15 cellular contexts compared by ENCODE assay signal in the genomic region with DNA sequence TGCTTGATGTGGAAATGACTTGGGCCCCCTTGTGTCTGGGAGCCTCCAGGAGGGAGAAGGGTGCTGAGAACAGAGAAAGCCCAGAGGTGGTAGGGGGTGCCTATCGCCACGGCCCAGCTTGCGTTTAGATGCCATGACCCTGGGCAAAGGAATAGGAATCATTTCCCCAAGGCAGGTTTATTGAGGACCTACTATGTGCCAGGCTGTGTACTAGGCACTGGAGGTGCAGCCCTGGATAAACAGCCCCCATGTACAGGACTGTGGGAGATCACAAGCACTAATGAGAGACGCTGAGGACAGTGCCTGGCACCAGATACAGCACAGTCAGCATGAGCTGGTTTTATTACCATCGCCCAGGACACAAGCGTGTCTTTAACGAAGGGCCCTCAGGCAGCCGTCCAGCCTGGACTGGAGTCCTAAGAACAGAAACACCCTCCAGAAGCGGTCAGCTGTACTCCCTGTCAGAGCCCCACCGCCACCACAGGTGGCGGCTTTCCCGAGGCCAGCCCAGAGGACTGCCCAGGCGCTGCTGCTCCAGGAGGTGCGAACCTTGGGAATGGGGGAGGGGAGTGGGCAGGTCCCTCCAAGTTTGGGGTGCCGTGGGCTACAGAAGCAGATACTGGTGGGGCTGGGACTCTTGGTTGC. TPM values are rescaled to one million over a fixed set of nuclear protein-coding genes. Genes with fewer than 3 reads are reported as not detected.
DNase-seq lines count a peak whose midpoint lies in the region; ATAC-seq, FAIRE-seq and TF ChIP-seq lines count a peak whose summit lies in the region.
"Had no signal": no experiment of that assay in that cellular context is flagged by ENCODE, and none has a peak within 500 bp of the region (broad histone marks: within the 10 kb centered on the region; RNA-seq: fewer than 3 reads in every experiment).

No MANE protein-coding gene starts in this region.

- DNase-seq in K562 (ENCODE audit: extremely low read depth in 1 of 4, low spot score in 3 of 4) (no peak), pancreas (peak in 5 of 6 donors; percentile 80 to 93 (median 86)), NCI-H524 treated with DMSO at 0.1 percent for 48 hours (lab: John Stamatoyannopoulos, UW) (no peak), pons (ENCODE audit: low spot score) (no peak), Peyer's patch (no peak)

- TF ChIP-seq POLR2A in K562 (conservative IDR thresholded peaks at IDR 0.05) (no peak), Peyer's patch (IDR thresholded peaks at IDR 0.05) (no peak)

- TF ChIP-seq EP300 in K562 (IDR thresholded peaks at IDR 0.05; ENCODE audit: low read length), result no peak

- H3K4me3 ChIP-seq in K562 (no peak overlapping the region), iPS-18c (ENCODE audit: insufficient read depth, low read depth, low read length) (peak overlapping the region; percentile 1; the same call in 1 of the 2 replicates), pancreas (no peak overlapping the region), Peyer's patch (no peak overlapping the region)
- H3K4me3 ChIP-seq: GM23248 had no signal

- peaks cover 32% of the 10 kb centered on the region; the same call in 2 of the 3 replicates for H3K36me3 ChIP-seq in K562 (ENCODE audit: control insufficient read depth, insufficient read depth, low read length)
- no peaks in the 10 kb centered on the region for H3K36me3 ChIP-seq in pancreas
- peaks cover 0 to 14% (median 0%) of the 10 kb centered on the region in 3 donors for H3K36me3 ChIP-seq in Peyer's patch

- in situ Hi-C loops in K562 (cut with MboI), result no loop called here

- WGBS in K562 (ENCODE audit: insufficient coverage, low coverage, missing lambda C conversion rate), result 86% methylated on average over 15 of the region's 15 CpGs
- 40 to 48% methylated on average over 15 of the region's 15 CpGs for WGBS in pancreas, 2 donors

- no peak overlapping the region for H2AFZ ChIP-seq in K562 (ENCODE audit: low read depth, low read length)
- H2AFZ ChIP-seq: GM23248 had no signal

- H3K9me3 ChIP-seq in K562 (replicated peaks; ENCODE audit: control insufficient read depth, insufficient read depth, low read depth, low read length) (no peaks in the 10 kb centered on the region; the same call in 1 of the 2 replicates), iPS-18c (ENCODE audit: control insufficient read depth, insufficient read depth, low read length) (no peaks in the 10 kb centered on the region), pancreas (no peaks in the 10 kb centered on the region), Peyer's patch (no peaks in the 10 kb centered on the region)

- H3K4me1 ChIP-seq in K562 (replicated peaks in 1 of 2; ENCODE audit: control insufficient read depth in 2 of 2, insufficient read depth in 2 of 2, low read length in 2 of 2), result peaks cover 10 to 50% of the 10 kb centered on the region in 2 experiments; a peak in 3 of 5 replicates
- H3K4me1 ChIP-seq in pancreas, result peaks cover 0 to 12% (median 4%) of the 10 kb centered on the region in 3 donors
- peaks cover 0 to 16% (median 9%) of the 10 kb centered on the region in 4 donors for H3K4me1 ChIP-seq in Peyer's patch

- ATAC-seq in K562, result no peak
- peak; percentile 69 to 77 (median 72) for ATAC-seq in pancreas
- ATAC-seq in GM21526 (IDR thresholded peaks at IDR 0.05; ENCODE audit: low FRiP score, unreplicated experiment), result no peak
- ATAC-seq: CD8-positive, alpha-beta T cell had no signal

- no peak overlapping the region for H3K4me2 ChIP-seq in K562 (ENCODE audit: insufficient read depth, low read length)

- TF ChIP-seq RAD21 in K562 (CRISPR knock-in tag; conservative IDR thresholded peaks at IDR 0.05 in 1 of 2, IDR thresholded peaks at IDR 0.05 in 1 of 2), result no peak

- H3K27ac ChIP-seq in K562 (ENCODE audit: extremely low read depth, low read depth, low read length), result no peak overlapping the region
- peak overlapping the region in 2 of 4 donors; percentile 31 to 53 for H3K27ac ChIP-seq in pancreas
- H3K27ac ChIP-seq in Peyer's patch, result no peak overlapping the region
- H3K27ac ChIP-seq: GM23248 had no signal

- BruUV-seq in K562 (replicated peaks; lab: Mats Ljungman, UMichigan), result no TSS peak

- peaks cover 9% of the 10 kb centered on the region for H4K20me1 ChIP-seq in K562 (replicated peaks; ENCODE audit: control insufficient read depth, insufficient read depth, low read length)

- H3K9me1 ChIP-seq in K562 (ENCODE audit: control insufficient read depth, insufficient read depth, low read length), result peaks cover 6% of the 10 kb centered on the region

- H3K79me2 ChIP-seq in K562 (ENCODE audit: control insufficient read depth, insufficient read depth, low read length), result peaks cover 19% of the 10 kb centered on the region

- intact Hi-C loops in K562 (cut with micrococcal nuclease), result no loop called here
- intact Hi-C loops in pancreas (cut with DNase I), result loop anchor here in 2 of 3 donors (5.0 to 10.0 kb wide), 3 partner anchors 37 to 175 kb away; a partner anchor contains a TSS

- CTCF ChIA-PET in K562 (lab: Yijun Ruan, JAX; ENCODE audit: low intra/inter-chr PET ratio), result interaction anchor here (0.6 to 3.6 kb wide), 2 partner anchors 53 to 167 kb away, joined by 3 to 25 read pairs; a partner anchor contains a TSS

- no peak overlapping the region for H3K9ac ChIP-seq in K562 (ENCODE audit: insufficient read depth in 1 of 2, low read depth in 2 of 2, low read length in 2 of 2)
- H3K9ac ChIP-seq: GM23248 had no signal

- TF ChIP-seq CTCF in K562 (IDR thresholded peaks at IDR 0.05 in 2 of 3, conservative IDR thresholded peaks at IDR 0.05 in 1 of 3; ENCODE audit: insufficient read depth in 2 of 3, low read depth in 1 of 3, low read length in 3 of 3) (no peak), pancreas (IDR thresholded peaks at IDR 0.05) (no peak), Peyer's patch (IDR thresholded peaks at IDR 0.05) (no peak)

- FAIRE-seq in K562 (lab: Jason Lieb, UNC) (no peak), pancreas (lab: Jason Lieb, UNC) (no peak)
- FAIRE-seq: D721Med had no signal

- H3K27me3 ChIP-seq in K562 (ENCODE audit: control insufficient read depth in 2 of 2, insufficient read depth in 2 of 2, low read length in 2 of 2) (peaks cover 0 to 6% of the 10 kb centered on the region in 2 experiments; a peak in 3 of 5 replicates), pancreas (no peaks in the 10 kb centered on the region), Peyer's patch (no peaks in the 10 kb centered on the region)

- POLR2A ChIA-PET in K562 (lab: Yijun Ruan, JAX), result interaction anchor here (1.2 kb wide), 1 partner anchor 9 kb away, joined by 3 read pairs; no protein-coding TSS in a partner anchor

RNA-seq across cellular contexts. Expression of a gene that starts 4.6 kb away (rescaled TPM):
- total RNA-seq in K562 (2011; cell fraction: chromatin; rRNA removed; ENCODE audit: low replicate concordance), result 68.3 and 181 TPM in 2 replicates
- total RNA-seq in K562 (2011; cell fraction: nucleolus; rRNA removed), result 322 and 336 TPM in 2 replicates
- 256 and 280 TPM in 2 replicates for total RNA-seq in K562 (2011; cell fraction: nucleoplasm; rRNA removed)
- total RNA-seq in K562 (2014; rRNA removed) (161 and 202 TPM in 2 replicates), K562 (2014; rRNA removed; fragmentation: Illumina TruSeq; extraction: Trizol) (101 and 120 TPM in 2 replicates), K562 (2015; rRNA removed; fragmentation: Illumina TruSeq; extraction: Trizol) (124 and 134 TPM in 2 replicates), K562 (2021) (142 and 162 TPM in 2 replicates), pancreas (10 to 100 TPM; 44.3 to 63.9 (median 51.5) TPM), Peyer's patch (10 to 100 TPM; 34.9 to 59.4 (median 50.9) TPM)
- polyA plus RNA-seq in K562 (2011; rRNA removed) (189 and 205 TPM in 2 replicates), K562 (2014; fragmentation: Illumina TruSeq; extraction: Trizol) (156 and 158 TPM in 2 replicates), K562 (2014; fragmentation: Nextera tagmentation; extraction: Ambion mirVana) (10 to 100 TPM; 73.8 to 78.2 TPM), K562 (2014; rRNA removed) (194 and 231 TPM in 2 replicates), pancreas (10 to 100 TPM; 70.2 to 91.1 TPM)
- 306 and 458 TPM in 2 replicates for polyA plus RNA-seq in K562 (2011; cell fraction: cytosol; rRNA removed)
- polyA plus RNA-seq in K562 (2011; cell fraction: nucleus; rRNA removed), result 165 and 200 TPM in 2 replicates
- 129 and 174 TPM in 2 replicates for polyA plus RNA-seq in K562 (2012)
- polyA minus RNA-seq in K562 (2011; rRNA and poly(A)+ RNA removed), result 135 and 206 TPM in 2 replicates
- polyA minus RNA-seq in K562 (2011; cell fraction: cytosol; rRNA and poly(A)+ RNA removed), result 70.2 and 86.0 TPM in 2 replicates
- polyA minus RNA-seq in K562 (2011; cell fraction: nucleus; rRNA and poly(A)+ RNA removed), result 29.9 and 42.4 TPM in 2 replicates

RNA-seq across cellular contexts. Expression of a gene that starts 13.5 kb away (rescaled TPM):
- 0.30 TPM in 1 of 2 replicates, not detected in the other for total RNA-seq in K562 (2011; cell fraction: chromatin; rRNA removed; ENCODE audit: low replicate concordance)
- total RNA-seq in K562 (2011; cell fraction: nucleolus; rRNA removed), result 0.39 and 0.50 TPM in 2 replicates
- 0.22 TPM in 1 of 2 replicates, not detected in the other for total RNA-seq in K562 (2011; cell fraction: nucleoplasm; rRNA removed)
- not detected in 2 replicates for total RNA-seq in K562 (2014; rRNA removed)
- total RNA-seq in K562 (2014; rRNA removed; fragmentation: Illumina TruSeq; extraction: Trizol), result not detected in 2 replicates
- not detected in 2 replicates for total RNA-seq in K562 (2015; rRNA removed; fragmentation: Illumina TruSeq; extraction: Trizol)
- not detected in 2 replicates for total RNA-seq in K562 (2021)
- polyA plus RNA-seq in K562 (2011; rRNA removed), result 0.12 and 0.15 TPM in 2 replicates
- polyA plus RNA-seq in K562 (2011; cell fraction: cytosol; rRNA removed), result 0.12 and 0.16 TPM in 2 replicates
- 0.38 and 0.51 TPM in 2 replicates for polyA plus RNA-seq in K562 (2011; cell fraction: nucleus; rRNA removed)
- 0.08 and 0.19 TPM in 2 replicates for polyA plus RNA-seq in K562 (2012)
- not detected in 2 replicates for polyA plus RNA-seq in K562 (2014; fragmentation: Illumina TruSeq; extraction: Trizol)
- polyA plus RNA-seq in K562 (2014; fragmentation: Nextera tagmentation; extraction: Ambion mirVana), result not detected
- not detected in 2 replicates for polyA plus RNA-seq in K562 (2014; rRNA removed)
- polyA minus RNA-seq in K562 (2011; rRNA and poly(A)+ RNA removed), result not detected in 2 replicates
- not detected in 2 replicates for polyA minus RNA-seq in K562 (2011; cell fraction: cytosol; rRNA and poly(A)+ RNA removed)
- not detected in 2 replicates for polyA minus RNA-seq in K562 (2011; cell fraction: nucleus; rRNA and poly(A)+ RNA removed)
- 1 to 10 TPM in 4 of 6 donors, under 1 TPM in 2; 0.28 to 3.0 (median 2.0) TPM for total RNA-seq in pancreas
- polyA plus RNA-seq in pancreas, result 10 to 100 TPM in 1 of 2 donors, 1 to 10 TPM in 1; 6.0 to 10.8 TPM
- not detected for total RNA-seq in Peyer's patch
- total RNA-seq: A673; CD8-positive, alpha-beta T cell; GM23248; HT1080 had no signal
- polyA plus RNA-seq: BJ, CD14-positive monocyte, GM23248 had no signal

RNA-seq across cellular contexts. Expression of a gene that starts 16.7 kb away (rescaled TPM):
- not detected in 2 replicates for total RNA-seq in K562 (2011; cell fraction: chromatin; rRNA removed; ENCODE audit: low replicate concordance)
- not detected in 2 replicates for total RNA-seq in K562 (2011; cell fraction: nucleolus; rRNA removed)
- total RNA-seq in K562 (2011; cell fraction: nucleoplasm; rRNA removed), result not detected in 2 replicates
- not detected in 2 replicates for total RNA-seq in K562 (2014; rRNA removed)
- total RNA-seq in K562 (2014; rRNA removed; fragmentation: Illumina TruSeq; extraction: Trizol), result not detected in 2 replicates
- not detected in 2 replicates for total RNA-seq in K562 (2015; rRNA removed; fragmentation: Illumina TruSeq; extraction: Trizol)
- total RNA-seq in K562 (2021), result not detected in 2 replicates
- 0.08 TPM in 1 of 2 replicates, not detected in the other for polyA plus RNA-seq in K562 (2011; rRNA removed)
- polyA plus RNA-seq in K562 (2011; cell fraction: cytosol; rRNA removed), result not detected in 2 replicates
- not detected in 2 replicates for polyA plus RNA-seq in K562 (2011; cell fraction: nucleus; rRNA removed)
- polyA plus RNA-seq in K562 (2012), result not detected in 2 replicates
- not detected in 2 replicates for polyA plus RNA-seq in K562 (2014; fragmentation: Illumina TruSeq; extraction: Trizol)
- polyA plus RNA-seq in K562 (2014; fragmentation: Nextera tagmentation; extraction: Ambion mirVana), result not detected
- 0.12 TPM in 1 of 2 replicates, not detected in the other for polyA plus RNA-seq in K562 (2014; rRNA removed)
- polyA minus RNA-seq in K562 (2011; rRNA and poly(A)+ RNA removed), result not detected in 2 replicates
- not detected in 2 replicates for polyA minus RNA-seq in K562 (2011; cell fraction: cytosol; rRNA and poly(A)+ RNA removed)
- polyA minus RNA-seq in K562 (2011; cell fraction: nucleus; rRNA and poly(A)+ RNA removed), result not detected in 2 replicates
- total RNA-seq in pancreas, result not detected
- not detected for polyA plus RNA-seq in pancreas
- under 1 TPM in 1 of 4 donors, not detected in 3; 0.54 TPM for total RNA-seq in Peyer's patch
- total RNA-seq: A673; CD8-positive, alpha-beta T cell; GM23248; HT1080 had no signal
- polyA plus RNA-seq: BJ, CD14-positive monocyte, GM23248 had no signal

RNA-seq across cellular contexts. Expression of a gene that starts 21.9 kb away (rescaled TPM):
- not detected in 2 replicates for total RNA-seq in K562 (2011; cell fraction: chromatin; rRNA removed; ENCODE audit: low replicate concordance)
- total RNA-seq in K562 (2011; cell fraction: nucleolus; rRNA removed), result not detected in 2 replicates
- not detected in 2 replicates for total RNA-seq in K562 (2011; cell fraction: nucleoplasm; rRNA removed)
- total RNA-seq in K562 (2014; rRNA removed) (0.05 TPM in 1 of 2 replicates, not detected in the other), K562 (2014; rRNA removed; fragmentation: Illumina TruSeq; extraction: Trizol) (not detected in 2 replicates), K562 (2015; rRNA removed; fragmentation: Illumina TruSeq; extraction: Trizol) (not detected in 2 replicates), K562 (2021) (not detected in 2 replicates), pancreas (not detected), Peyer's patch (1 to 10 TPM in 1 of 4 donors, not detected in 3; 1.0 TPM)
- polyA plus RNA-seq in K562 (2011; rRNA removed) (not detected in 2 replicates), K562 (2014; fragmentation: Illumina TruSeq; extraction: Trizol) (not detected in 2 replicates), K562 (2014; fragmentation: Nextera tagmentation; extraction: Ambion mirVana) (not detected), K562 (2014; rRNA removed) (not detected in 2 replicates), pancreas (under 1 TPM; 0.15 to 0.16 TPM)
- polyA plus RNA-seq in K562 (2011; cell fraction: cytosol; rRNA removed), result not detected in 2 replicates
- polyA plus RNA-seq in K562 (2011; cell fraction: nucleus; rRNA removed), result not detected in 2 replicates
- not detected in 2 replicates for polyA plus RNA-seq in K562 (2012)
- not detected in 2 replicates for polyA minus RNA-seq in K562 (2011; rRNA and poly(A)+ RNA removed)
- not detected in 2 replicates for polyA minus RNA-seq in K562 (2011; cell fraction: cytosol; rRNA and poly(A)+ RNA removed)
- polyA minus RNA-seq in K562 (2011; cell fraction: nucleus; rRNA and poly(A)+ RNA removed), result not detected in 2 replicates
- total RNA-seq: A673; CD8-positive, alpha-beta T cell; H7 had no signal
- polyA plus RNA-seq: CD14-positive monocyte had no signal

RNA-seq across cellular contexts. Expression of a gene that starts 36.0 kb away (rescaled TPM):
- not detected in 2 replicates for total RNA-seq in K562 (2011; cell fraction: chromatin; rRNA removed; ENCODE audit: low replicate concordance)
- total RNA-seq in K562 (2011; cell fraction: nucleolus; rRNA removed), result not detected in 2 replicates
- total RNA-seq in K562 (2011; cell fraction: nucleoplasm; rRNA removed), result not detected in 2 replicates
- not detected in 2 replicates for total RNA-seq in K562 (2014; rRNA removed)
- total RNA-seq in K562 (2014; rRNA removed; fragmentation: Illumina TruSeq; extraction: Trizol), result not detected in 2 replicates
- not detected in 2 replicates for total RNA-seq in K562 (2015; rRNA removed; fragmentation: Illumina TruSeq; extraction: Trizol)
- not detected in 2 replicates for total RNA-seq in K562 (2021)
- not detected in 2 replicates for polyA plus RNA-seq in K562 (2011; rRNA removed)
- polyA plus RNA-seq in K562 (2011; cell fraction: cytosol; rRNA removed), result not detected in 2 replicates
- not detected in 2 replicates for polyA plus RNA-seq in K562 (2011; cell fraction: nucleus; rRNA removed)
- polyA plus RNA-seq in K562 (2012), result not detected in 2 replicates
- polyA plus RNA-seq in K562 (2014; fragmentation: Illumina TruSeq; extraction: Trizol), result not detected in 2 replicates
- polyA plus RNA-seq in K562 (2014; fragmentation: Nextera tagmentation; extraction: Ambion mirVana), result not detected
- polyA plus RNA-seq in K562 (2014; rRNA removed), result not detected in 2 replicates
- not detected in 2 replicates for polyA minus RNA-seq in K562 (2011; rRNA and poly(A)+ RNA removed)
- not detected in 2 replicates for polyA minus RNA-seq in K562 (2011; cell fraction: cytosol; rRNA and poly(A)+ RNA removed)
- polyA minus RNA-seq in K562 (2011; cell fraction: nucleus; rRNA and poly(A)+ RNA removed), result not detected in 2 replicates
- total RNA-seq in pancreas, result not detected
- polyA plus RNA-seq in pancreas, result not detected
- not detected for total RNA-seq in Peyer's patch
- total RNA-seq: A673; CD8-positive, alpha-beta T cell; GM23248; H7; HT1080 had no signal
- polyA plus RNA-seq: BJ, CD14-positive monocyte, GM23248 had no signal

Comparison
In these comparisons a context has a peak if more than half of its experiments do, and no peak if none do; other contexts are left out.
1. ATAC-seq: peak in pancreas (4 of 4); none in K562 (single experiment) and GM21526 (single experiment).
2. DNase-seq: peak in pancreas (5 of 6); none in K562 (0 of 4), NCI-H524 treated with DMSO at 0.1 percent for 48 hours (single experiment), pons (single experiment) and Peyer's patch (0 of 3).